In genomic region chr18:74110149-74110548, GRCh38 we compare ENCODE assay signal across 28 cellular contexts.
"Had no signal": no experiment of that assay in that cellular context is flagged by ENCODE, and none has a peak within 500 bp of the region (broad histone marks: within the 10 kb centered on the region; RNA-seq: fewer than 3 reads in every experiment).

No MANE protein-coding gene starts in this region.

- ATAC-seq: activated CD4-positive, CD25-positive, alpha-beta regulatory T cell treated with anti-CD3 and anti-CD28 coated beads, Interleukin-2, amount 50 U/mL, for 24 hours; activated CD8-positive, alpha-beta T cell treated with anti-CD3 and anti-CD28 coated beads for 36 hours; activated naive CD8-positive, alpha-beta T cell treated with anti-CD3 and anti-CD28 coated beads, Interleukin-2, amount 50 U/mL, for 24 hours; activated T-cell treated with anti-CD3 and anti-CD28 coated beads, Interleukin-2, amount 50 U/mL, for 4 hours; body of pancreas; effector memory CD8-positive, alpha-beta T cell; foreskin keratinocyte; gastroesophageal sphincter; heart right ventricle had no signal

- DNase-seq: activated B cell treated with CpG ODN at 0.5 μM for 24 hours; activated CD4-positive, alpha-beta T cell treated with anti-CD3 and anti-CD28 coated beads for 48 hours; activated CD4-positive, alpha-beta T cell treated with anti-CD3 and anti-CD28 coated beads, Interleukin-2, amount 50 U/mL, for 1 hour; activated CD4-positive, alpha-beta T cell treated with anti-CD3 and anti-CD28 coated beads, Interleukin-2, amount 50 U/mL, for 48 hours; activated CD8-positive, alpha-beta memory T cell treated with anti-CD3 and anti-CD28 coated beads for 24 hours; activated CD8-positive, alpha-beta T cell treated with anti-CD3 and anti-CD28 coated beads for 36 hours; activated effector memory CD4-positive, alpha-beta T cell treated with anti-CD3 and anti-CD28 coated beads, Interleukin-2, amount 50 U/mL, for 16 hours; activated naive CD4-positive, alpha-beta T cell treated with anti-CD3 and anti-CD28 coated beads for 36 hours; activated naive CD8-positive, alpha-beta T cell treated with anti-CD3 and anti-CD28 coated beads for 36 hours; activated naive CD8-positive, alpha-beta T cell treated with anti-CD3 and anti-CD28 coated beads, Interleukin-2, amount 50 U/mL, for 24 hours; activated T-cell treated with anti-CD3 and anti-CD28 coated beads, Interleukin-2, amount 50 U/mL, for 4 hours; adrenal gland; amygdala; aorta; body of pancreas; caudate nucleus; cortex of kidney; dermis blood vessel endothelial cell; effector CD4-positive, alpha-beta T cell; effector memory CD8-positive, alpha-beta T cell; erythroblast; foreskin keratinocyte; heart right ventricle; T1000; WERI-Rb-1 had no signal

- FAIRE-seq: colon had no signal
